Comparison of ENCODE assay signal across 14 cellular contexts in genomic region chr9:136081113-136081825, GRCh38. TPM values are rescaled to one million over a fixed set of nuclear protein-coding genes. Genes with fewer than 3 reads are reported as not detected.
DNase-seq lines count a peak whose midpoint lies in the region; TF ChIP-seq lines count a peak whose summit lies in the region.
"Had no signal": no experiment of that assay in that cellular context is flagged by ENCODE, and none has a peak within 500 bp of the region (broad histone marks: within the 10 kb centered on the region; RNA-seq: fewer than 3 reads in every experiment).

No MANE protein-coding gene starts in this region.

- H3K27ac ChIP-seq in skeletal muscle tissue (ENCODE audit: low read depth, low read length), result peak overlapping the region; percentile 36
- H3K27ac ChIP-seq in coronary artery, result peak overlapping the region in 1 of 2 donors; percentile 22

- H3K27me3 ChIP-seq in skeletal muscle tissue (ENCODE audit: control insufficient read depth in 3 of 3, insufficient read depth in 3 of 3, low read length in 3 of 3), result no peaks in the 10 kb centered on the region
- H3K27me3 ChIP-seq: tibial artery had no signal

- peaks cover 0 to 2% (median 0%) of the 10 kb centered on the region in 3 donors for H3K36me3 ChIP-seq in skeletal muscle tissue (ENCODE audit: control insufficient read depth in 3 of 3, insufficient read depth in 3 of 3, low read length in 3 of 3)

- H3K9me3 ChIP-seq in skeletal muscle tissue (ENCODE audit: control insufficient read depth in 3 of 3, low read length in 3 of 3), result no peaks in the 10 kb centered on the region
- H3K9me3 ChIP-seq: tibial artery had no signal

- H3K4me3 ChIP-seq in skeletal muscle tissue (ENCODE audit: low read length in 3 of 3) (peak overlapping the region in 2 of 3 donors; percentile 13 to 32), coronary artery (no peak overlapping the region)
- H3K4me3 ChIP-seq: skin epidermis, tibial artery had no signal

- no peak for TF ChIP-seq CTCF in coronary artery (IDR thresholded peaks at IDR 0.05)

- peak overlapping the region in 2 of 3 donors; percentile 56 to 57 for H3K9ac ChIP-seq in skeletal muscle tissue (ENCODE audit: low read depth in 1 of 3, low read length in 3 of 3)

- peak; percentile 60 for DNase-seq in NCI-H2029 treated with DMSO at 0.1 percent for 48 hours (lab: John Stamatoyannopoulos, UW)
- DNase-seq in NCI-H2029 (lab: John Stamatoyannopoulos, UW), result no peak
- peak; percentile 54 for DNase-seq in NCI-H2171 (lab: John Stamatoyannopoulos, UW)
- DNase-seq in fibroblast of peridontal ligament (ENCODE audit: extremely low read depth), result peak; percentile 24
- no peak for DNase-seq in NCI-H1048 (lab: John Stamatoyannopoulos, UW)
- DNase-seq in NCI-H82 (lab: John Stamatoyannopoulos, UW), result no peak
- DNase-seq in coronary artery (ENCODE audit: low spot score), result no peak
- DNase-seq: activated CD4-positive, alpha-beta T cell treated with anti-CD3 and anti-CD28 coated beads for 48 hours; immature natural killer cell; naive B cell; NCI-H1930 had no signal

- peaks cover 45 to 72% (median 67%) of the 10 kb centered on the region in 3 donors for H3K4me1 ChIP-seq in skeletal muscle tissue (ENCODE audit: control insufficient read depth in 3 of 3, insufficient read depth in 3 of 3, low read length in 3 of 3)

RNA-seq across cellular contexts. Expression of gene NACC2, which starts 13.8 kb away (rescaled TPM):
- total RNA-seq in skeletal muscle tissue, result 7.3 TPM

RNA-seq across cellular contexts. Expression of gene TMEM250, which starts 37.4 kb away (rescaled TPM):
- 24.0 TPM for total RNA-seq in skeletal muscle tissue

Comparison
In these comparisons a context has a peak if more than half of its experiments do, and no peak if none do; other contexts are left out.
1. DNase-seq: peak in NCI-H2029 treated with DMSO at 0.1 percent for 48 hours (single experiment), NCI-H2171 (single experiment) and fibroblast of peridontal ligament (single experiment); none in NCI-H2029 (single experiment), NCI-H1048 (single experiment), NCI-H82 (single experiment) and coronary artery (single experiment).